Comparison of ENCODE assay signal across 23 cellular contexts in genomic region chr18:3634250-3634939, GRCh38.
"Had no signal": no experiment of that assay in that cellular context is flagged by ENCODE, and none has a peak within 500 bp of the region (broad histone marks: within the 10 kb centered on the region; RNA-seq: fewer than 3 reads in every experiment).

No MANE protein-coding gene starts in this region.

- H3K9me3 ChIP-seq: body of pancreas, esophagus squamous epithelium, gastrocnemius medialis, sigmoid colon, spleen, tibial artery had no signal

- H3K4me1 Mint-ChIP-seq: activated CD4-positive, alpha-beta memory T cell treated with anti-CD3 and anti-CD28 coated beads, Interleukin-2, amount 10 ng/mL, durations not matched to agents 7 days and 5 days; endodermal cell; neural progenitor cell had no signal

- ATAC-seq: body of pancreas; gastrocnemius medialis; left ventricle myocardium superior; naive thymus-derived CD8-positive, alpha-beta T cell; WTC11 had no signal

- H3K36me3 ChIP-seq: cardiac muscle cell, esophagus squamous epithelium, gastrocnemius medialis, neural progenitor cell, sigmoid colon, spleen, tibial artery had no signal

- H3K9me3 Mint-ChIP-seq: activated CD4-positive, alpha-beta memory T cell treated with anti-CD3 and anti-CD28 coated beads, Interleukin-2, amount 10 ng/mL, durations not matched to agents 7 days and 5 days; endodermal cell; mesothelial cell of epicardium; naive thymus-derived CD8-positive, alpha-beta T cell had no signal

- H3K27ac ChIP-seq: body of pancreas, cardiac muscle cell, esophagus squamous epithelium, gastrocnemius medialis, neural progenitor cell, sigmoid colon, spleen, tibial artery had no signal

- H3K4me1 ChIP-seq: body of pancreas, esophagus squamous epithelium, gastrocnemius medialis, neural progenitor cell, sigmoid colon, spleen, tibial artery had no signal

- H3K36me3 Mint-ChIP-seq: mesothelial cell of epicardium; naive thymus-derived CD8-positive, alpha-beta T cell had no signal

- FAIRE-seq: islet of Langerhans had no signal

- H3K27me3 ChIP-seq: body of pancreas, cardiac muscle cell, esophagus squamous epithelium, gastrocnemius medialis, neural progenitor cell, sigmoid colon, spleen, tibial artery had no signal

- H3K4me3 Mint-ChIP-seq: activated CD4-positive, alpha-beta memory T cell treated with anti-CD3 and anti-CD28 coated beads, Interleukin-2, amount 10 ng/mL, durations not matched to agents 7 days and 5 days; endodermal cell; mesothelial cell of epicardium; naive thymus-derived CD8-positive, alpha-beta T cell; neural progenitor cell; WTC11 had no signal

- H3K27ac Mint-ChIP-seq: activated CD4-positive, alpha-beta memory T cell treated with anti-CD3 and anti-CD28 coated beads, Interleukin-2, amount 10 ng/mL, durations not matched to agents 7 days and 5 days; endodermal cell; mesothelial cell of epicardium; naive thymus-derived CD8-positive, alpha-beta T cell; neural progenitor cell; WTC11 had no signal

- DNase-seq: activated CD4-positive, alpha-beta memory T cell treated with anti-CD3 and anti-CD28 coated beads, Interleukin-2, amount 10 ng/mL, durations not matched to agents 7 days and 5 days; activated CD4-positive, alpha-beta T cell treated with anti-CD3 and anti-CD28 coated beads for 48 hours; body of pancreas; cortex of kidney; esophagus squamous epithelium; gastrocnemius medialis; head of caudate nucleus; left ventricle myocardium superior; mammary epithelial cell; naive thymus-derived CD8-positive, alpha-beta T cell; posterior cingulate gyrus; sigmoid colon; spleen; stimulated activated CD4-positive, alpha-beta T cell treated with anti-CD3 and anti-CD28 coated beads, Interleukin-4, amount 100 ng/mL, for 24 hours; stimulated activated naive CD4-positive, alpha-beta T cell treated with Interleukin-2 at 50 U/mL for 16 hours; T-helper 1 cell; tibial artery had no signal

- H3K27me3 Mint-ChIP-seq: activated CD4-positive, alpha-beta memory T cell treated with anti-CD3 and anti-CD28 coated beads, Interleukin-2, amount 10 ng/mL, durations not matched to agents 7 days and 5 days; naive thymus-derived CD8-positive, alpha-beta T cell had no signal

- H3K4me3 ChIP-seq: body of pancreas, cardiac muscle cell, esophagus squamous epithelium, gastrocnemius medialis, neural progenitor cell, sigmoid colon, spleen, tibial artery had no signal
